In genomic region chr19:40690050-40690698, GRCh38 we compare ENCODE assay signal across 8 cellular contexts. TPM values are rescaled to one million over a fixed set of nuclear protein-coding genes. Genes with fewer than 3 reads are reported as not detected.
DNase-seq lines count a peak whose midpoint lies in the region; FAIRE-seq and TF ChIP-seq lines count a peak whose summit lies in the region.

Gene NUMBL, minus strand, starts transcription at chr19:40690651. Its CDS starts 168 bp downstream, at chr19:40690483.

- H3K9me3 ChIP-seq in Caco-2, result no peaks in the 10 kb centered on the region
- no peaks in the 10 kb centered on the region for H3K9me3 ChIP-seq in HUES64 (ENCODE audit: insufficient read depth, low read depth, low read length)
- no peaks in the 10 kb centered on the region for H3K9me3 ChIP-seq in mesenchymal stem cell (ENCODE audit: control insufficient read depth, low read length)

- peak within 1 kb of the TSS; percentile 86 for H2AK5ac ChIP-seq in mesenchymal stem cell (ENCODE audit: low read length, severe bottlenecking)

- peak within 1 kb of the TSS; percentile 47 for H2AFZ ChIP-seq in mesenchymal stem cell (ENCODE audit: low read depth, low read length)

- no peak for FAIRE-seq in GM19239 (lab: Jason Lieb, UNC)

- no TSS peak for BruUV-seq in Caco-2 (replicated peaks; lab: Mats Ljungman, UMichigan)

- H3K27ac Mint-ChIP-seq in Caco-2 (ENCODE audit: unreplicated experiment), result peak within 1 kb of the TSS; percentile 100
- H3K27ac Mint-ChIP-seq in type B pancreatic cell, result peak within 1 kb of the TSS; percentile 95

- H3K36me3 Mint-ChIP-seq in Caco-2 (ENCODE audit: insufficient read depth, unreplicated experiment) (peaks cover 25% of the 10 kb centered on the region), type B pancreatic cell (peaks cover 10% of the 10 kb centered on the region)

- H3K4me3 ChIP-seq in Caco-2 (ENCODE audit: low read depth, low read length), result peak within 1 kb of the TSS; percentile 58
- H3K4me3 ChIP-seq in HUES64 (ENCODE audit: low read length), result peak within 1 kb of the TSS; percentile 73
- H3K4me3 ChIP-seq in mesenchymal stem cell (ENCODE audit: insufficient read depth in 1 of 2, low read depth in 1 of 2, low read length in 2 of 2), result peak within 1 kb of the TSS; percentile 72 to 84

- no peaks in the 10 kb centered on the region for H3K9me3 Mint-ChIP-seq in Caco-2 (ENCODE audit: unreplicated experiment)
- H3K9me3 Mint-ChIP-seq in type B pancreatic cell, result no peaks in the 10 kb centered on the region

- H3K4me1 Mint-ChIP-seq in Caco-2 (ENCODE audit: low read depth, unreplicated experiment) (peaks cover 5% of the 10 kb centered on the region), type B pancreatic cell (ENCODE audit: unreplicated experiment) (peaks cover 3% of the 10 kb centered on the region)

- peak within 1 kb of the TSS; percentile 40 to 99 for H3K14ac ChIP-seq in mesenchymal stem cell (ENCODE audit: low read length in 2 of 2)

- DNase-seq in Caco-2 (no peak), caudate nucleus (lab: John Stamatoyannopoulos, UW) (no peak), mesenchymal stem cell (no peak), type B pancreatic cell (ENCODE audit: extremely low spot score, unreplicated experiment) (no peak), GM19239 (ENCODE audit: insufficient read length, low spot score) (no peak), GM19238 (ENCODE audit: insufficient read length, low spot score) (no peak)
- no peak for DNase-seq in stimulated activated naive CD4-positive, alpha-beta T cell treated with Interleukin-2 at 50 U/mL for 16 hours (lab: John Stamatoyannopoulos, UW)

- intact Hi-C loops in Caco-2 (cut with micrococcal nuclease; ENCODE audit: unreplicated experiment), result loop anchor here (1.0 to 2.0 kb wide), 2 partner anchors 25 to 61 kb away; partner anchors contain the start of genes ACTMAP and SNRPA

- peak within 1 kb of the TSS; percentile 78 for H2BK120ac ChIP-seq in mesenchymal stem cell (ENCODE audit: low read depth, low read length)

- TF ChIP-seq CTCF in Caco-2 (IDR thresholded peaks at IDR 0.05; ENCODE audit: insufficient read depth in 1 of 2, low read depth in 1 of 2, low read length in 1 of 2, severe bottlenecking in 1 of 2, unreplicated experiment in 1 of 2) (no peak), type B pancreatic cell (conservative IDR thresholded peaks at IDR 0.05) (no peak)

- peak within 1 kb of the TSS; percentile 67 to 72 for H2BK12ac ChIP-seq in mesenchymal stem cell (ENCODE audit: low read length in 2 of 2)

- peaks cover 1% of the 10 kb centered on the region; the same call in 1 of the 2 replicates for H3K36me3 ChIP-seq in Caco-2 (ENCODE audit: control insufficient read depth, insufficient read depth, low read length)
- H3K36me3 ChIP-seq in HUES64 (ENCODE audit: insufficient read depth, low read length), result peaks cover 18% of the 10 kb centered on the region
- H3K36me3 ChIP-seq in mesenchymal stem cell (ENCODE audit: control insufficient read depth in 1 of 2, insufficient read depth in 2 of 2, low read depth in 1 of 2, low read length in 2 of 2), result peaks cover 33 to 57% of the 10 kb centered on the region in 2 experiments

- peak within 1 kb of the TSS; percentile 85 for H4K8ac ChIP-seq in mesenchymal stem cell (ENCODE audit: low read length)

- under 1% methylated on average over 47 of the region's 51 CpGs for WGBS in HUES64
- under 1% methylated on average over 27 of the region's 51 CpGs for WGBS in mesenchymal stem cell

- H2BK15ac ChIP-seq in mesenchymal stem cell (ENCODE audit: low read depth, poor library complexity, severe bottlenecking), result peak within 1 kb of the TSS; percentile 60

- H3K4me3 Mint-ChIP-seq in Caco-2 (ENCODE audit: unreplicated experiment) (no peak within 1 kb of the TSS), type B pancreatic cell (peak within 1 kb of the TSS; percentile 95)

- H3K23ac ChIP-seq in mesenchymal stem cell (ENCODE audit: low read length in 2 of 2), result no peak within 1 kb of the TSS

- H3K4ac ChIP-seq in mesenchymal stem cell (ENCODE audit: low read depth in 1 of 2, low read length in 2 of 2), result peak within 1 kb of the TSS; percentile 87 to 88

- peak within 1 kb of the TSS; percentile 90 to 97 for H3K18ac ChIP-seq in mesenchymal stem cell (ENCODE audit: low read depth in 1 of 2, low read length in 2 of 2)

- H3K4me2 ChIP-seq in mesenchymal stem cell (ENCODE audit: low read length, poor library complexity, severe bottlenecking), result peak within 1 kb of the TSS; percentile 99

- H3K27me3 Mint-ChIP-seq in Caco-2 (ENCODE audit: insufficient read depth, unreplicated experiment), result no peaks in the 10 kb centered on the region
- H3K27me3 Mint-ChIP-seq in type B pancreatic cell, result no peaks in the 10 kb centered on the region

- peak within 1 kb of the TSS; percentile 85 for H2BK5ac ChIP-seq in mesenchymal stem cell (ENCODE audit: low read depth, low read length, poor library complexity, severe bottlenecking)

- H4K91ac ChIP-seq in mesenchymal stem cell (ENCODE audit: low read length), result peak within 1 kb of the TSS; percentile 91

- CTCF ChIA-PET in Caco-2 (lab: Charles Lee), result interaction anchor here (0.6 to 1.5 kb wide), 4 partner anchors 12 to 89 kb away, joined by 3 to 7 read pairs (median 4); no protein-coding TSS in a partner anchor

- POLR2A ChIA-PET in Caco-2 (lab: Charles Lee), result interaction anchor here (0.7 to 2.3 kb wide), 7 partner anchors 12 to 1566 kb away, joined by 3 to 20 read pairs (median 10); partner anchors contain the start of genes ACTMAP, COQ8B, ITPKC and RAB4B

- H3K27ac ChIP-seq in HUES64 (ENCODE audit: low read depth, low read length) (peak within 1 kb of the TSS; percentile 93), caudate nucleus (ENCODE audit: low read depth, low read length) (peak within 1 kb of the TSS; percentile 85), mesenchymal stem cell (ENCODE audit: low read length, poor library complexity, severe bottlenecking) (peak within 1 kb of the TSS; percentile 72)

- H3K9ac ChIP-seq in HUES64 (ENCODE audit: low read depth, low read length) (peak within 1 kb of the TSS; percentile 84), mesenchymal stem cell (ENCODE audit: low read length) (peak within 1 kb of the TSS; percentile 94)

- H3K27me3 ChIP-seq in Caco-2 (replicated peaks; ENCODE audit: control insufficient read depth, insufficient read depth, low read length) (no peaks in the 10 kb centered on the region), HUES64 (ENCODE audit: insufficient read depth, low read length) (no peaks in the 10 kb centered on the region), mesenchymal stem cell (ENCODE audit: control insufficient read depth in 1 of 2, insufficient read depth in 1 of 2, low read length in 2 of 2) (no peaks in the 10 kb centered on the region)

- peaks cover 24% of the 10 kb centered on the region for H3K4me1 ChIP-seq in Caco-2
- peaks cover 5% of the 10 kb centered on the region; the same call in 1 of the 2 replicates for H3K4me1 ChIP-seq in HUES64 (ENCODE audit: insufficient read depth, low read length)
- H3K4me1 ChIP-seq in mesenchymal stem cell (ENCODE audit: control insufficient read depth, insufficient read depth, low read depth, low read length), result peaks cover 24% of the 10 kb centered on the region

- H3K79me1 ChIP-seq in mesenchymal stem cell (replicated peaks; ENCODE audit: low read length, poor library complexity, severe bottlenecking), result peaks cover 18% of the 10 kb centered on the region

RNA-seq across cellular contexts. Expression of gene NUMBL, which starts in this region (rescaled TPM):
- total RNA-seq in Caco-2 (2022) (21.1 and 22.0 TPM in 2 replicates), type B pancreatic cell (ENCODE audit: low replicate concordance) (16.2 and 28.9 TPM in 2 replicates)
- 11.7 TPM for polyA plus RNA-seq in HUES64 (2013, experiment 1 of 2)
- 15.1 TPM for polyA plus RNA-seq in HUES64 (2013, experiment 2 of 2)
- polyA plus RNA-seq in mesenchymal stem cell (2013, experiment 1 of 2), result 35.4 TPM
- polyA plus RNA-seq in mesenchymal stem cell (2013, experiment 2 of 2), result 35.3 TPM
